ENCODE assay signal across 34 cellular contexts in the genomic region with DNA sequence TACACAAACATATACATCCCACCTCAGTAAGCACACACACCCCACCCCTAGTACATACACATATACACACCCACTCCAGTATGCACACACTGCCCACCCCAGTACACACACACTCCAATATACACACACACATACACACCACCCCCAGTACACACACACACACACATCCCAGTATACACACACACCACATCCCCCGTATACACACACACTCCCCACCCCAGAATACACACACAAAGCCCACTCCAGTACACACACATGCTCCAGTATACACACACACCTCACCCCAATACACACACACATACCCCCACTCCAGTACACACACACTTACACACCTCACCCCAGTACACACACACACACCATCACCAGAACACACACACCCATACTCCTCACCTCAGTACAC.
"Had no signal": no experiment of that assay in that cellular context is flagged by ENCODE, and none has a peak within 500 bp of the region (broad histone marks: within the 10 kb centered on the region; RNA-seq: fewer than 3 reads in every experiment).

No MANE protein-coding gene starts in this region.

- DNase-seq: activated CD4-positive, alpha-beta T cell treated with anti-CD3 and anti-CD28 coated beads, Interleukin-2, amount 10 ng/mL, durations not matched to agents 24 days and 14 days; activated CD4-positive, alpha-beta T cell treated with anti-CD3 and anti-CD28 coated beads, Interleukin-2, amount 50 U/mL, for 4 hours; activated CD8-positive, alpha-beta memory T cell treated with anti-CD3 and anti-CD28 coated beads, Interleukin-2, amount 50 U/mL, for 4 hours; activated CD8-positive, alpha-beta T cell treated with anti-CD3 and anti-CD28 coated beads for 36 hours; activated effector memory CD4-positive, alpha-beta T cell treated with anti-CD3 and anti-CD28 coated beads, Interleukin-2, amount 50 U/mL, for 16 hours; activated naive CD4-positive, alpha-beta T cell; activated naive CD4-positive, alpha-beta T cell treated with anti-CD3 and anti-CD28 coated beads, Interleukin-2, amount 50 U/mL, for 16 hours; activated naive CD8-positive, alpha-beta T cell treated with anti-CD3 and anti-CD28 coated beads for 36 hours; activated T-cell treated with anti-CD3 and anti-CD28 coated beads for 4 hours; activated T-cell treated with anti-CD3 and anti-CD28 coated beads, Interleukin-2, amount 50 U/mL, for 4 hours; amniotic stem cell; aorta; brain microvascular endothelial cell; central memory CD4-positive, alpha-beta T cell; NCI-H1092 treated with DMSO at 0.1 percent for 48 hours; NCI-H1417; NCI-H146; NCI-H187; NCI-H2029 treated with DMSO at 0.1 percent for 48 hours; NCI-H2107; NCI-H2171; NCI-H510A; NCI-H526; NCI-H748 treated with DMSO at 0.1 percent for 48 hours; NK-92 treated with Interleukin-12 subunit alpha and Interleukin-12 subunit beta, amount 100 ng/mL, for 24 hours; PC-3; Peyer's patch; RPMI8226; SHP77 treated with DMSO at 0.1 percent for 48 hours; SK-N-SH had no signal

- H3K36me3 Mint-ChIP-seq: activated naive CD8-positive, alpha-beta T cell treated with anti-CD3 and anti-CD28 coated beads for 36 hours had no signal

- H3K4me1 ChIP-seq: SJSA1 had no signal

- H3K4me1 Mint-ChIP-seq: activated CD4-positive, alpha-beta T cell treated with anti-CD3 and anti-CD28 coated beads, Interleukin-2, amount 10 ng/mL, durations not matched to agents 24 days and 14 days had no signal

- H3K4me2 ChIP-seq: SK-N-SH had no signal

- FAIRE-seq: TTC549 had no signal

- H3K27ac Mint-ChIP-seq: activated CD4-positive, alpha-beta T cell treated with anti-CD3 and anti-CD28 coated beads, Interleukin-2, amount 10 ng/mL, durations not matched to agents 24 days and 14 days; activated CD8-positive, alpha-beta T cell treated with anti-CD3 and anti-CD28 coated beads for 36 hours; activated naive CD8-positive, alpha-beta T cell treated with anti-CD3 and anti-CD28 coated beads for 36 hours; T-helper 1 cell treated with Interleukin-12 subunit alpha and Interleukin-12 subunit beta and Interleukin-4 antibody, amounts not matched to agents 30 μg/mL and 1 μg/mL, for 36 hours; T-helper 2 cell treated with Interferon-gamma antibody and Interleukin-4, amounts not matched to agents 5 μg/mL and 100 μg/mL, for 36 hours had no signal

- H3K4me3 Mint-ChIP-seq: activated CD4-positive, alpha-beta T cell treated with anti-CD3 and anti-CD28 coated beads, Interleukin-2, amount 10 ng/mL, durations not matched to agents 24 days and 14 days; activated CD8-positive, alpha-beta T cell treated with anti-CD3 and anti-CD28 coated beads for 36 hours; activated naive CD8-positive, alpha-beta T cell treated with anti-CD3 and anti-CD28 coated beads for 36 hours; activated T-cell treated with anti-CD3 and anti-CD28 coated beads, Interleukin-2, amount 50 U/mL, for 4 hours; T-helper 1 cell treated with Interleukin-12 subunit alpha and Interleukin-12 subunit beta and Interleukin-4 antibody, amounts not matched to agents 30 μg/mL and 1 μg/mL, for 36 hours; T-helper 2 cell treated with Interferon-gamma antibody and Interleukin-4, amounts not matched to agents 5 μg/mL and 100 μg/mL, for 36 hours had no signal

- H3K4me3 ChIP-seq: Peyer's patch, SJSA1 had no signal

- H3K36me3 ChIP-seq: brain microvascular endothelial cell, Peyer's patch, SJSA1 had no signal

- ATAC-seq: activated CD8-positive, alpha-beta T cell treated with anti-CD3 and anti-CD28 coated beads for 36 hours; activated T-cell treated with anti-CD3 and anti-CD28 coated beads, Interleukin-2, amount 50 U/mL, for 4 hours; PC-3 had no signal

- H3K9me3 Mint-ChIP-seq: activated CD4-positive, alpha-beta T cell treated with anti-CD3 and anti-CD28 coated beads, Interleukin-2, amount 10 ng/mL, durations not matched to agents 24 days and 14 days; activated CD8-positive, alpha-beta T cell treated with anti-CD3 and anti-CD28 coated beads for 36 hours; activated naive CD8-positive, alpha-beta T cell treated with anti-CD3 and anti-CD28 coated beads for 36 hours; activated T-cell treated with anti-CD3 and anti-CD28 coated beads, Interleukin-2, amount 50 U/mL, for 4 hours; T-helper 1 cell treated with Interleukin-12 subunit alpha and Interleukin-12 subunit beta and Interleukin-4 antibody, amounts not matched to agents 30 μg/mL and 1 μg/mL, for 36 hours; T-helper 2 cell treated with Interferon-gamma antibody and Interleukin-4, amounts not matched to agents 5 μg/mL and 100 μg/mL, for 36 hours had no signal

- H3K27ac ChIP-seq: brain microvascular endothelial cell, Peyer's patch, SJSA1 had no signal

- H3K9me3 ChIP-seq: Peyer's patch, SJSA1, SK-N-SH had no signal

- H3K27me3 ChIP-seq: brain microvascular endothelial cell, Peyer's patch had no signal

- H3K9ac ChIP-seq: SK-N-SH had no signal
